ENCODE assay signal across 1 cellular context in genomic region chr17:28571255-28572122, GRCh38.
TF ChIP-seq lines count a peak whose summit lies in the region.

PIGS (minus strand) TSS chr17:28571524; CDS start chr17:28571496, 28 bp downstream.

TF ChIP-seq in HepG2, 621 proteins besides CTCF, POLR2A, EP300 and RAD21 (continued from another document and continues in another):
- TF ChIP-seq MLX (CRISPR knock-in tag; IDR thresholded peaks at IDR 0.05): no peak
- 0 out of 2 replicates have a peak, but pooled peaks have one; percentile 38 for TF ChIP-seq SIN3B (IDR thresholded peaks at IDR 0.05; ENCODE audit: low read length)
- TF ChIP-seq ZNF331 (CRISPR knock-in tag; IDR thresholded peaks at IDR 0.05): 0 out of 2 replicates have a peak, but pooled peaks have one; percentile 3
- no peak; the same call in 1 of the 2 replicates for TF ChIP-seq DMAP1 (CRISPR knock-in tag; IDR thresholded peaks at IDR 0.05)
- no peak for TF ChIP-seq ZEB1 (IDR thresholded peaks at IDR 0.05; ENCODE audit: insufficient replicate concordance, low read depth)
- peak; percentile 45; the same call in 1 of the 2 replicates for TF ChIP-seq SP4 (CRISPR knock-in tag; IDR thresholded peaks at IDR 0.05)
- TF ChIP-seq ZNF567 (CRISPR knock-in tag; IDR thresholded peaks at IDR 0.05; ENCODE audit: borderline replicate concordance): no peak
- peak; percentile 82 for TF ChIP-seq DRAP1 (CRISPR knock-in tag; IDR thresholded peaks at IDR 0.05)
- TF ChIP-seq ATF7 (IDR thresholded peaks at IDR 0.05): no peak
- no peak for TF ChIP-seq ATF7 (CRISPR knock-in tag; IDR thresholded peaks at IDR 0.05)
- no peak for TF ChIP-seq XBP1 (CRISPR knock-in tag; IDR thresholded peaks at IDR 0.05)
- TF ChIP-seq SMC3 (IDR thresholded peaks at IDR 0.05; ENCODE audit: low read length): no peak
- TF ChIP-seq THAP11 (CRISPR knock-in tag; IDR thresholded peaks at IDR 0.05): peak; percentile 42; the same call in 1 of the 2 replicates
- no peak for TF ChIP-seq NPAS2 (CRISPR knock-in tag; IDR thresholded peaks at IDR 0.05; ENCODE audit: borderline replicate concordance)
- 0 out of 2 replicates have a peak, but pooled peaks have one; percentile 41 for TF ChIP-seq REPIN1 (CRISPR knock-in tag; IDR thresholded peaks at IDR 0.05; ENCODE audit: borderline replicate concordance, low read depth)
- TF ChIP-seq KDM1A (CRISPR knock-in tag; IDR thresholded peaks at IDR 0.05): no peak
- TF ChIP-seq ZNF333 (CRISPR knock-in tag; IDR thresholded peaks at IDR 0.05; ENCODE audit: borderline replicate concordance): no peak
- TF ChIP-seq ZBTB42 (CRISPR knock-in tag; IDR thresholded peaks at IDR 0.05): no peak
- no peak for TF ChIP-seq SIX1 (CRISPR knock-in tag; IDR thresholded peaks at IDR 0.05; ENCODE audit: borderline replicate concordance)
- TF ChIP-seq ZFY (CRISPR knock-in tag; IDR thresholded peaks at IDR 0.05): peak; percentile 80
- peak; percentile 47; the same call in 1 of the 2 replicates for TF ChIP-seq ZNF639 (CRISPR knock-in tag; conservative IDR thresholded peaks at IDR 0.05)
- peak; percentile 66 for TF ChIP-seq ASH2L (IDR thresholded peaks at IDR 0.05; ENCODE audit: insufficient read length, low read depth, low read length)
- TF ChIP-seq HMG20B (CRISPR knock-in tag; conservative IDR thresholded peaks at IDR 0.05): no peak
- TF ChIP-seq ZBTB25 (CRISPR knock-in tag; IDR thresholded peaks at IDR 0.05): no peak
- no peak for TF ChIP-seq PAX8 (CRISPR knock-in tag; IDR thresholded peaks at IDR 0.05; ENCODE audit: borderline replicate concordance)
- peak; percentile 77 for TF ChIP-seq PHF20 (CRISPR knock-in tag; IDR thresholded peaks at IDR 0.05)
- no peak for TF ChIP-seq ZBTB3 (CRISPR knock-in tag; IDR thresholded peaks at IDR 0.05; ENCODE audit: borderline replicate concordance, low read depth)
- no peak for TF ChIP-seq ZBTB34 (CRISPR knock-in tag; IDR thresholded peaks at IDR 0.05)
- TF ChIP-seq POGK (CRISPR knock-in tag; conservative IDR thresholded peaks at IDR 0.05): no peak
- TF ChIP-seq GPN1 (CRISPR knock-in tag; IDR thresholded peaks at IDR 0.05; ENCODE audit: borderline replicate concordance): no peak
- peak; percentile 80; the same call in 1 of the 2 replicates for TF ChIP-seq TAF1 (CRISPR knock-in tag; IDR thresholded peaks at IDR 0.05)
- no peak for TF ChIP-seq ZNF367 (CRISPR knock-in tag; IDR thresholded peaks at IDR 0.05; ENCODE audit: borderline replicate concordance)
- no peak for TF ChIP-seq ZNF615 (CRISPR knock-in tag; IDR thresholded peaks at IDR 0.05; ENCODE audit: borderline replicate concordance)
- no peak for TF ChIP-seq HHEX (CRISPR knock-in tag; IDR thresholded peaks at IDR 0.05)
- no peak for TF ChIP-seq SP140L (CRISPR knock-in tag; IDR thresholded peaks at IDR 0.05; ENCODE audit: borderline replicate concordance)
- no peak for TF ChIP-seq KLF16 (CRISPR knock-in tag; IDR thresholded peaks at IDR 0.05)
- no peak for TF ChIP-seq ZNF841 (CRISPR knock-in tag; IDR thresholded peaks at IDR 0.05; ENCODE audit: borderline replicate concordance)
- TF ChIP-seq RERE (CRISPR knock-in tag; IDR thresholded peaks at IDR 0.05; ENCODE audit: low read depth): no peak
- no peak for TF ChIP-seq MEIS2 (CRISPR knock-in tag; IDR thresholded peaks at IDR 0.05)
- TF ChIP-seq ZFP62 (CRISPR knock-in tag; IDR thresholded peaks at IDR 0.05): no peak
- peak; percentile 87 for TF ChIP-seq SP2 (CRISPR knock-in tag; IDR thresholded peaks at IDR 0.05)
- no peak for TF ChIP-seq ZNF75D (CRISPR knock-in tag; IDR thresholded peaks at IDR 0.05; ENCODE audit: borderline replicate concordance)
- TF ChIP-seq ZNF501 (CRISPR knock-in tag; IDR thresholded peaks at IDR 0.05): peak; percentile 87; the same call in 1 of the 2 replicates
- no peak for TF ChIP-seq LCORL (IDR thresholded peaks at IDR 0.05)
- TF ChIP-seq LCORL (CRISPR knock-in tag; IDR thresholded peaks at IDR 0.05): no peak
- no peak for TF ChIP-seq HMG20A (CRISPR knock-in tag; IDR thresholded peaks at IDR 0.05; ENCODE audit: borderline replicate concordance)
- no peak for TF ChIP-seq SOX6 (IDR thresholded peaks at IDR 0.05)
- TF ChIP-seq SOX6 (CRISPR knock-in tag; IDR thresholded peaks at IDR 0.05): peak; percentile 39
